ENCODE assay signal across 12 cellular contexts in the genomic region with DNA sequence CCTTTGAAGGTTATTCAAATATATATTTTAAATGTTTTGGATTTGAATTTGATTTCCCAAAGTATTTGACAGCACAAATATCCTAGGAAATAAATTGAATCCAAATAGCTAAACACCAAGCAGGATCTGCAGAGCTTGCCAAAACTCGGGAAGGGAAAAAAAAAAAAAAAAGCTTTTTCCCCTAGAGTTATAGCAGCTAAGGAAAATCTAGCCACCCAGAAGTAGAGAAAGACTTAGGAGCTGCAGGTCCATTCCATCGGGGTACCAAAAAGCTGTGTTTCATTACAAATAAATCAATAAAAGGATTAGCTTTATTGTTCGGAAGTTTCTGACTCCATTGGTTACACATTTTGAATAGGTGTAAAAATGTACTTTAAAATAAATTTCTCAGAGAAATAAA. TPM values are rescaled to one million over a fixed set of nuclear protein-coding genes. Genes with fewer than 3 reads are reported as not detected.
"Had no signal": no experiment of that assay in that cellular context is flagged by ENCODE, and none has a peak within 500 bp of the region (broad histone marks: within the 10 kb centered on the region; RNA-seq: fewer than 3 reads in every experiment).

No MANE protein-coding gene starts in this region.

- H3K4me3 ChIP-seq: GM23248, GM23338, HAP-1 had no signal

- FAIRE-seq: H1, H54 had no signal

- ATAC-seq: GM23338, HCT116 had no signal

- H3K4me2 ChIP-seq: GM23338 had no signal

- H3K36me3 ChIP-seq: HAP-1 had no signal

- H3K27ac ChIP-seq: GM23248 had no signal

- H3K9ac ChIP-seq: GM23248 had no signal

- H2AFZ ChIP-seq: GM23248, GM23338 had no signal

- DNase-seq: GM23248, GOT3, H7, H9, HCEC 1CT, HFFc6 had no signal

- H3K4me1 ChIP-seq: HAP-1 had no signal

- H3K9me3 ChIP-seq: HAP-1 had no signal

RNA-seq across cellular contexts. Expression of gene HSF5, which starts 19.3 kb away (rescaled TPM):
- total RNA-seq: GM23248, H1, H4, H7, H9, HFFc6 had no signal
- polyA plus RNA-seq: GM23248, GM23338, H1 had no signal

RNA-seq across cellular contexts. Expression of gene RNF43, which starts 51.6 kb away (rescaled TPM):
- total RNA-seq: HFFc6 had no signal
